In genomic region chr15:52698514-52698913, GRCh38 we compare ENCODE assay signal across 21 cellular contexts. TPM values are rescaled to one million over a fixed set of nuclear protein-coding genes. Genes with fewer than 3 reads are reported as not detected.
DNase-seq lines count a peak whose midpoint lies in the region; ATAC-seq lines count a peak whose summit lies in the region.
"Had no signal": no experiment of that assay in that cellular context is flagged by ENCODE, and none has a peak within 500 bp of the region (broad histone marks: within the 10 kb centered on the region; RNA-seq: fewer than 3 reads in every experiment).

No MANE protein-coding gene starts in this region.

- no peak overlapping the region for H4K8ac ChIP-seq in trophoblast cell (ENCODE audit: low read depth, low read length)

- H3K4me1 ChIP-seq in trophoblast cell (ENCODE audit: control insufficient read depth in 1 of 2, insufficient read depth in 2 of 2, low read length in 2 of 2): no peaks in the 10 kb centered on the region
- H3K4me1 ChIP-seq: BE2C had no signal

- H3K18ac ChIP-seq in trophoblast cell (ENCODE audit: low read length): no peak overlapping the region

- no peak for ATAC-seq in GM19463 (IDR thresholded peaks at IDR 0.05; ENCODE audit: unreplicated experiment)
- ATAC-seq: GM12878, HCT116 had no signal

- H2BK12ac ChIP-seq in trophoblast cell (ENCODE audit: low read length): no peak overlapping the region

- H3K27ac ChIP-seq in trophoblast cell (ENCODE audit: low read depth, low read length): no peak overlapping the region
- H3K27ac ChIP-seq: GM23248 had no signal

- H3K9me3 ChIP-seq in trophoblast cell (ENCODE audit: insufficient read depth, low read depth, low read length): no peaks in the 10 kb centered on the region
- H3K9me3 ChIP-seq: BE2C had no signal

- no peak overlapping the region for H3K23ac ChIP-seq in trophoblast cell (ENCODE audit: low read length)

- H3K4me2 ChIP-seq in trophoblast cell (ENCODE audit: low read length): no peak overlapping the region

- no CpG with 5 or more reads among the region's 1 CpG for WGBS in trophoblast cell (ENCODE audit: extremely low coverage, insufficient coverage, insufficient read length)

- H4K91ac ChIP-seq in trophoblast cell (ENCODE audit: low read depth, low read length): no peak overlapping the region

- no peak overlapping the region for H4K12ac ChIP-seq in trophoblast cell (ENCODE audit: low read depth, low read length)

- no peak overlapping the region for H3K4ac ChIP-seq in trophoblast cell (ENCODE audit: low read depth, low read length)

- no peaks in the 10 kb centered on the region for H3K79me2 ChIP-seq in trophoblast cell (ENCODE audit: control insufficient read depth, insufficient read depth, low read length, poor library complexity)

- no peak overlapping the region for H2BK120ac ChIP-seq in trophoblast cell (ENCODE audit: insufficient read depth, low read length, poor library complexity)

- no peaks in the 10 kb centered on the region for H3K27me3 ChIP-seq in trophoblast cell (ENCODE audit: insufficient read depth, low read length)
- H3K27me3 ChIP-seq: BE2C had no signal

- H2AFZ ChIP-seq in trophoblast cell (ENCODE audit: insufficient read depth, low read length, poor library complexity): no peak overlapping the region
- H2AFZ ChIP-seq: GM23248 had no signal

- no peaks in the 10 kb centered on the region for H3K79me1 ChIP-seq in trophoblast cell (ENCODE audit: low read length)

- H3K14ac ChIP-seq in trophoblast cell (ENCODE audit: low read length): no peak overlapping the region

- H2AK5ac ChIP-seq in trophoblast cell (ENCODE audit: low read length): no peak overlapping the region

- H3K36me3 ChIP-seq in trophoblast cell (ENCODE audit: control insufficient read depth in 1 of 2, insufficient read depth in 2 of 2, low read length in 2 of 2): no peaks in the 10 kb centered on the region
- H3K36me3 ChIP-seq: BE2C had no signal

- peak; percentile 16 for DNase-seq in HCEC 1CT
- peak; percentile 34 for DNase-seq in M059J (ENCODE audit: low read depth)
- DNase-seq in fibroblast of peridontal ligament (ENCODE audit: extremely low read depth): peak; percentile 8
- DNase-seq in SW 1271 (lab: John Stamatoyannopoulos, UW): no peak
- no peak for DNase-seq in trophoblast cell
- no peak for DNase-seq in foreskin melanocyte
- DNase-seq: ACHN; BE2C; C1 segment of cervical spinal cord; CD4-positive, CD25-positive, alpha-beta regulatory T cell; CD8-positive, alpha-beta memory T cell; COR-L47; DMS 273 treated with DMSO at 0.1 percent for 48 hours; DMS53; DND-41; EL; GM23248; HFFc6 had no signal

- no peak overlapping the region for H3K4me3 ChIP-seq in trophoblast cell (ENCODE audit: low read depth, low read length)
- H3K4me3 ChIP-seq: GM12878, GM23248 had no signal

- no peak overlapping the region for H2BK5ac ChIP-seq in trophoblast cell (ENCODE audit: low read depth, low read length, poor library complexity)

- H3K9ac ChIP-seq in trophoblast cell (ENCODE audit: low read length): no peak overlapping the region
- H3K9ac ChIP-seq: GM23248 had no signal

RNA-seq across cellular contexts. Expression of gene ATOSA, which starts 19.3 kb away (rescaled TPM):
- total RNA-seq in M059J (2014; rRNA removed; shearing (Covaris generic)): 11.3 and 13.2 TPM in 2 replicates
- 49.0 and 49.5 TPM in 2 replicates for polyA plus RNA-seq in trophoblast cell (2013)

Comparison
In these comparisons a context has a peak if more than half of its experiments do, and no peak if none do; other contexts are left out.
1. DNase-seq: peak in HCEC 1CT (single experiment), M059J (single experiment) and fibroblast of peridontal ligament (single experiment); none in SW 1271 (0 of 2), trophoblast cell (0 of 2) and foreskin melanocyte (single experiment).